In genomic region chr2:9220201-9220600, GRCh38 we compare ENCODE assay signal across 23 cellular contexts. TPM values are rescaled to one million over a fixed set of nuclear protein-coding genes. Genes with fewer than 3 reads are reported as not detected.
DNase-seq lines count a peak whose midpoint lies in the region; ATAC-seq and TF ChIP-seq lines count a peak whose summit lies in the region.
"Had no signal": no experiment of that assay in that cellular context is flagged by ENCODE, and none has a peak within 500 bp of the region (broad histone marks: within the 10 kb centered on the region; RNA-seq: fewer than 3 reads in every experiment).

No MANE protein-coding gene starts in this region.

- CTCF ChIA-PET in HEK293 (lab: Yijun Ruan, JAX) = no interaction called here
- CTCF ChIA-PET in PC-3 (lab: Charles Lee) = no interaction called here

- no peaks in the 10 kb centered on the region for H3K9me3 ChIP-seq in HEK293 (ENCODE audit: control insufficient read depth, insufficient read depth, low read depth, low read length)
- H3K9me3 ChIP-seq in PC-3 (ENCODE audit: low read length) = no peaks in the 10 kb centered on the region
- no peaks in the 10 kb centered on the region for H3K9me3 ChIP-seq in mesenchymal stem cell (ENCODE audit: control insufficient read depth, low read length)

- H3K9ac ChIP-seq in PC-3 (ENCODE audit: low read length) (no peak overlapping the region), mesenchymal stem cell (ENCODE audit: low read length) (no peak overlapping the region)

- H3K4me2 ChIP-seq in PC-3 (ENCODE audit: low read length) (no peak overlapping the region), mesenchymal stem cell (ENCODE audit: low read length, poor library complexity, severe bottlenecking) (no peak overlapping the region)

- peak overlapping the region; percentile 5 for H2BK120ac ChIP-seq in mesenchymal stem cell (ENCODE audit: low read depth, low read length)

- in situ Hi-C loops in ACHN (cut with HindIII; ENCODE audit: low pct_ligation_motif_present, low pct_unique_long_range_greater_than_20kb, low sequenced_read_pairs) = no loop called here

- no peak overlapping the region for H3K4ac ChIP-seq in mesenchymal stem cell (ENCODE audit: low read depth in 1 of 2, low read length in 2 of 2)

- intact Hi-C loops in PC-3 (cut with micrococcal nuclease) = no loop called here

- ATAC-seq in PC-3 = peak; percentile 35
- no peak for ATAC-seq in HG03342 (IDR thresholded peaks at IDR 0.05; ENCODE audit: unreplicated experiment)
- ATAC-seq: GM12878, HepG2, K562 had no signal

- no peak overlapping the region for H3K23ac ChIP-seq in mesenchymal stem cell (ENCODE audit: low read length in 2 of 2)

- DNase-seq in PC-3 = peak; percentile 32
- DNase-seq in mesenchymal stem cell = no peak
- DNase-seq in 8988T = no peak
- no peak for DNase-seq in ACHN
- DNase-seq in GF-D8 (lab: John Stamatoyannopoulos, UW) = no peak
- DNase-seq: CD4-positive, CD25-positive, alpha-beta regulatory T cell; DMS 273 treated with DMSO at 0.1 percent for 48 hours; GOT3; HCEC 1CT; MG63; NCI-H1417 treated with DMSO at 0.1 percent for 48 hours; NCI-H187; NCI-H345; NCI-H526; OCI-M1; RPMI8226; SHP77 had no signal

- no peak overlapping the region for H4K8ac ChIP-seq in mesenchymal stem cell (ENCODE audit: low read length)

- H3K14ac ChIP-seq in mesenchymal stem cell (ENCODE audit: low read length in 2 of 2) = no peak overlapping the region

- H3K27ac ChIP-seq in ACC112 (ENCODE audit: low read depth, low read length) (peak overlapping the region; percentile 30), HEK293 (ENCODE audit: extremely low read depth, low read depth, low read length) (no peak overlapping the region), PC-3 (ENCODE audit: low read length) (no peak overlapping the region), mesenchymal stem cell (ENCODE audit: low read length, poor library complexity, severe bottlenecking) (no peak overlapping the region)

- no peak overlapping the region for H4K91ac ChIP-seq in mesenchymal stem cell (ENCODE audit: low read length)

- H4K20me1 ChIP-seq in PC-3 (ENCODE audit: low read length) = peaks cover 31% of the 10 kb centered on the region; the same call in 1 of the 2 replicates

- H2BK5ac ChIP-seq in mesenchymal stem cell (ENCODE audit: low read depth, low read length, poor library complexity, severe bottlenecking) = no peak overlapping the region

- H3K79me1 ChIP-seq in mesenchymal stem cell (replicated peaks; ENCODE audit: low read length, poor library complexity, severe bottlenecking) = peaks cover 20% of the 10 kb centered on the region

- no peaks in the 10 kb centered on the region for H3K9me2 ChIP-seq in PC-3 (replicated peaks; ENCODE audit: low read length)

- POLR2A ChIA-PET in HEK293 (lab: Yijun Ruan, JAX) (no interaction called here), PC-3 (lab: Charles Lee; ENCODE audit: unreplicated experiment) (no interaction called here)

- peaks cover 89% of the 10 kb centered on the region for H3K79me2 ChIP-seq in ACC112 (ENCODE audit: control insufficient read depth, insufficient read depth, low read length, unreplicated experiment)
- peaks cover 97% of the 10 kb centered on the region for H3K79me2 ChIP-seq in PC-3 (ENCODE audit: low read length)

- H3K4me1 ChIP-seq in ACC112 (ENCODE audit: control insufficient read depth, insufficient read depth, low read length, unreplicated experiment) = peaks cover 38% of the 10 kb centered on the region
- H3K4me1 ChIP-seq in HEK293 (ENCODE audit: control insufficient read depth, insufficient read depth, low read length) = peaks cover 3% of the 10 kb centered on the region; the same call in 1 of the 2 replicates
- peaks cover 8% of the 10 kb centered on the region; the same call in 1 of the 2 replicates for H3K4me1 ChIP-seq in PC-3 (ENCODE audit: insufficient read depth, low read length)
- peaks cover 13% of the 10 kb centered on the region for H3K4me1 ChIP-seq in mesenchymal stem cell (ENCODE audit: control insufficient read depth, insufficient read depth, low read depth, low read length)

- no peak for TF ChIP-seq CTCF in HEK293 (tag by site-specific recombination; IDR thresholded peaks at IDR 0.05)
- no peak for TF ChIP-seq CTCF in PC-3 (conservative IDR thresholded peaks at IDR 0.05; ENCODE audit: low read depth, low read length)

- H3K4me3 ChIP-seq in ACC112 (ENCODE audit: low read depth, low read length) (no peak overlapping the region), HEK293 (ENCODE audit: low read depth, low read length) (no peak overlapping the region), PC-3 (ENCODE audit: low read length) (no peak overlapping the region), mesenchymal stem cell (ENCODE audit: insufficient read depth in 1 of 2, low read depth in 1 of 2, low read length in 2 of 2) (no peak overlapping the region)
- H3K4me3 ChIP-seq: GM12878, K562, MG63 had no signal

- H3K27me3 ChIP-seq in ACC112 (ENCODE audit: insufficient read depth, low read length) = no peaks in the 10 kb centered on the region
- no peaks in the 10 kb centered on the region for H3K27me3 ChIP-seq in PC-3 (ENCODE audit: low read length)
- H3K27me3 ChIP-seq in mesenchymal stem cell (ENCODE audit: control insufficient read depth in 1 of 2, insufficient read depth in 1 of 2, low read length in 2 of 2) = no peaks in the 10 kb centered on the region
- H3K27me3 ChIP-seq: MG63 had no signal

- H2AK5ac ChIP-seq in mesenchymal stem cell (ENCODE audit: low read length, severe bottlenecking) = no peak overlapping the region

- H3F3A ChIP-seq in PC-3 (ENCODE audit: low read length, unreplicated experiment) = peaks cover 4% of the 10 kb centered on the region

- H2AFZ ChIP-seq in ACC112 (ENCODE audit: low read length, unreplicated experiment) (no peak overlapping the region), PC-3 (ENCODE audit: low read length) (no peak overlapping the region), mesenchymal stem cell (ENCODE audit: low read depth, low read length) (no peak overlapping the region)

- no peak overlapping the region for H2BK15ac ChIP-seq in mesenchymal stem cell (ENCODE audit: low read depth, poor library complexity, severe bottlenecking)

- H3K18ac ChIP-seq in mesenchymal stem cell (ENCODE audit: low read depth in 1 of 2, low read length in 2 of 2) = no peak overlapping the region

- no peak overlapping the region for H2BK12ac ChIP-seq in mesenchymal stem cell (ENCODE audit: low read length in 2 of 2)

- H3K36me3 ChIP-seq in ACC112 (ENCODE audit: insufficient read depth, low read length) = no peaks in the 10 kb centered on the region
- peaks cover 0 to 4% of the 10 kb centered on the region in 2 experiments; a peak in 2 of 3 replicates for H3K36me3 ChIP-seq in HEK293 (ENCODE audit: control insufficient read depth in 2 of 2, insufficient read depth in 1 of 2, low read length in 2 of 2)
- H3K36me3 ChIP-seq in PC-3 (ENCODE audit: low read depth, low read length) = 0 out of 2 replicates have a peak, but pooled peaks cover 4% of the 10 kb centered on the region
- H3K36me3 ChIP-seq in mesenchymal stem cell (ENCODE audit: control insufficient read depth in 1 of 2, insufficient read depth in 2 of 2, low read depth in 1 of 2, low read length in 2 of 2) = no peaks in the 10 kb centered on the region

- BruUV-seq in PC-3 (replicated peaks; lab: Mats Ljungman, UMichigan) = no TSS peak

TF ChIP-seq in HEK293, 187 proteins besides CTCF, POLR2A, EP300 and RAD21 (continues in another document):
- TF ChIP-seq ZNF548 (tag by site-specific recombination; IDR thresholded peaks at IDR 0.05) (no peak), ZNF544 (tag by site-specific recombination; IDR thresholded peaks at IDR 0.05) (no peak), ZBTB20 (tag by site-specific recombination; IDR thresholded peaks at IDR 0.05) (no peak), ZNF658 (tag by site-specific recombination; IDR thresholded peaks at IDR 0.05) (no peak), ZBTB8A (tag by site-specific recombination; IDR thresholded peaks at IDR 0.05) (no peak), ZBTB10 (tag by site-specific recombination; IDR thresholded peaks at IDR 0.05) (no peak), ZNF174 (tag by site-specific recombination; IDR thresholded peaks at IDR 0.05) (no peak), ZNF394 (tag by site-specific recombination; IDR thresholded peaks at IDR 0.05; ENCODE audit: borderline replicate concordance) (no peak), ZNF629 (tag by site-specific recombination; IDR thresholded peaks at IDR 0.05) (no peak), ZXDB (tag by site-specific recombination; IDR thresholded peaks at IDR 0.05) (no peak), ZFP37 (tag by site-specific recombination; IDR thresholded peaks at IDR 0.05) (no peak)

RNA-seq across cellular contexts. Expression of gene ASAP2, which starts 13.6 kb away (rescaled TPM):
- total RNA-seq in PC-3 (2014; rRNA removed) = 25.2 and 34.5 TPM in 2 replicates
- 27.5 TPM for polyA plus RNA-seq in mesenchymal stem cell (2013, experiment 1 of 2)
- polyA plus RNA-seq in mesenchymal stem cell (2013, experiment 2 of 2) = 23.9 TPM
- polyA plus RNA-seq: CD4-positive, CD25-positive, alpha-beta regulatory T cell had no signal
